ENCODE assay signal across 1 cellular context in the genomic region with DNA sequence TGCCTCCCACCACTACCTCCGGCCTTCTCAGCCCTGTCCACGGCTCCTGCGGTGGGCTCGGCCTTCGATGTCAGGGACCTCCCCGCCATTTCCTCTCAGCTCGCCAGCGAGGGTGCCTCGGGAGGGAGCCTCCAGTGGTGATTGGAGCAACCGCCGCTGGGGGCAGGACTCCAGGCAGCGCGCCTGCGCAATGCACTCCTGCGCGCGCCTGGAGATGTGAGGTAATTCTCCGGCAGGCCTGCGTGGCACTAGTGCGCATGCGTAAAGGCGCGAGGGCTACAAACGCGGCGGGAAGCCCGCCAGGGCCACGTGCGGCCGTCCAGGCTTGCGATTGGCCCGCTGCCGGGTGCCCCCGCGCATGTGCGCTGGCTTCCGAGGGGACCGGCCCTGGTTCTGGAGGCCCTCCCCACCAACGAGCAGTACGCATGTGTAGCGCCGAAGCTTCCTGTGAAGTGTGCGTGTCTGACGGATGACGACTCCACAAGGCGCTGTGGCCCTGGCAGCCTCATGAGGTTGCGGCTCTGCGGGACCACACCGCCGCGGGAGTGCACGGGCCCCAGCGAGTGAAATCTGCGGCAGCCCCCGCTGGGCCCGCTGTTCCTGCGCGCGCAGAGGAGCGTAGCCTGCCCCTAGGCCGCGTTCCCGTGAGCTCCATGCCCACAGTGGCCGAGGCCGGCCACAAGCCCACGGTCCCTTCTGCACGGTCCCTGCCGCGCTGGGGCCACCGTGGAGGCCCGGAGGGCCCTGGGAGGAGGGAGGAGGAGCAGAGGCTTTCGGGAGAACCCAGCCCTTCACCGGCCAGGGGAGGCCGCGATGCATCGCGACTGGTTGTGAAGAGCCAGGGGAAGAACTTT.
TF ChIP-seq lines count a peak whose summit lies in the region.

TSS of gene SYCE1 (minus strand) at position 143 of the 854 bp plus-strand sequence. CDS start at position 89, 54 bp downstream.

TF ChIP-seq in HepG2, 621 proteins besides CTCF, POLR2A, EP300 and RAD21 (continued from another document):
- TF ChIP-seq, protein P1, sequence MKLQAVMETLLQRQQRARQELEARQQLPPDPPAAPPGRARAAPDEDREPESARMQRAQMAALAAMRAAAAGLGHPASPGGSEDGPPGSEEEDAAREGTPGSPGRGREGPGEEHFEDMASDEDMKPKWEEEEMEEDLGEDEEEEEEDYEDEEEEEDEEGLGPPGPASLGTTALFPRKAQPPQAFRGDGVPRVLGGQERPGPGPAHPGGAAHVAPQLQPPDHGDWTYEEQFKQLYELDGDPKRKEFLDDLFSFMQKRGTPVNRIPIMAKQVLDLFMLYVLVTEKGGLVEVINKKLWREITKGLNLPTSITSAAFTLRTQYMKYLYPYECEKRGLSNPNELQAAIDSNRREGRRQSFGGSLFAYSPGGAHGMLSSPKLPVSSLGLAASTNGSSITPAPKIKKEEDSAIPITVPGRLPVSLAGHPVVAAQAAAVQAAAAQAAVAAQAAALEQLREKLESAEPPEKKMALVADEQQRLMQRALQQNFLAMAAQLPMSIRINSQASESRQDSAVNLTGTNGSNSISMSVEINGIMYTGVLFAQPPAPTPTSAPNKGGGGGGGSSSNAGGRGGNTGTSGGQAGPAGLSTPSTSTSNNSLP (IDR thresholded peaks at IDR 0.05; ENCODE audit: low read depth, low read length), result no peak
- no peak for TF ChIP-seq KDM4B (CRISPR knock-in tag; IDR thresholded peaks at IDR 0.05)
- no peak for TF ChIP-seq BATF2 (CRISPR knock-in tag; IDR thresholded peaks at IDR 0.05)
- TF ChIP-seq FOXA1 (IDR thresholded peaks at IDR 0.05), result no peak
- no peak for TF ChIP-seq FOXA1 (CRISPR knock-in tag; IDR thresholded peaks at IDR 0.05)
- TF ChIP-seq, protein P2, sequence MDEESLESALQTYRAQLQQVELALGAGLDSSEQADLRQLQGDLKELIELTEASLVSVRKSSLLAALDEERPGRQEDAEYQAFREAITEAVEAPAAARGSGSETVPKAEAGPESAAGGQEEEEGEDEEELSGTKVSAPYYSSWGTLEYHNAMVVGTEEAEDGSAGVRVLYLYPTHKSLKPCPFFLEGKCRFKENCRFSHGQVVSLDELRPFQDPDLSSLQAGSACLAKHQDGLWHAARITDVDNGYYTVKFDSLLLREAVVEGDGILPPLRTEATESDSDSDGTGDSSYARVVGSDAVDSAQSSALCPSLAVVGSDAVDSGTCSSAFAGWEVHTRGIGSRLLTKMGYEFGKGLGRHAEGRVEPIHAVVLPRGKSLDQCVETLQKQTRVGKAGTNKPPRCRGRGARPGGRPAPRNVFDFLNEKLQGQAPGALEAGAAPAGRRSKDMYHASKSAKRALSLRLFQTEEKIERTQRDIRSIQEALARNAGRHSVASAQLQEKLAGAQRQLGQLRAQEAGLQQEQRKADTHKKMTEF (CRISPR knock-in tag; IDR thresholded peaks at IDR 0.05), result no peak
- no peak for TF ChIP-seq IKZF5 (CRISPR knock-in tag; IDR thresholded peaks at IDR 0.05)
- TF ChIP-seq ZFP37 (CRISPR knock-in tag; IDR thresholded peaks at IDR 0.05; ENCODE audit: borderline replicate concordance), result no peak
- no peak for TF ChIP-seq MZF1 (CRISPR knock-in tag; IDR thresholded peaks at IDR 0.05; ENCODE audit: borderline replicate concordance)
- TF ChIP-seq FOXC1 (CRISPR knock-in tag; IDR thresholded peaks at IDR 0.05; ENCODE audit: borderline replicate concordance), result no peak
- no peak for TF ChIP-seq NPAS2 (CRISPR knock-in tag; IDR thresholded peaks at IDR 0.05; ENCODE audit: borderline replicate concordance)
- TF ChIP-seq ZMAT3 (CRISPR knock-in tag; conservative IDR thresholded peaks at IDR 0.05), result no peak
- TF ChIP-seq RFXANK (CRISPR knock-in tag; IDR thresholded peaks at IDR 0.05), result no peak
- no peak for TF ChIP-seq RARG (CRISPR knock-in tag; IDR thresholded peaks at IDR 0.05; ENCODE audit: low read depth)
- TF ChIP-seq, protein P3, sequence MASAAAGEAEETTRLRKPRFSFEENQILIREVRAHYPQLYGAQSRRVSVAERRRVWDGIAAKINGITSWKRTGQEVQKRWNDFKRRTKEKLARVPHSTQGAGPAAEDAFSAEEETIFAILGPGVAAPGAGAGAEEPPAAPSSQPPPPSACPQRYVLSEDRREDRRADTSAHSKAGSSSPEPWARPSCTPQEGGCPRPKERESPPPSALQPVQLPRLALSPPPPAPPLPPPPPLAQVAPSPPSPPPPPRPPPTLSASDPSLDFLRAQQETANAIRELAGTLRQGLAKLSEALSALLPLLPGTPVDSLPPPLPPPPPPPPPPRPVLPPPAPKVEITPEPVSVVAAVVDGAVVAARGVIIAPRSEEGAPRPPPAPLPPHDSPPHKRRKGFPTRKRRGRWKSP (CRISPR knock-in tag; IDR thresholded peaks at IDR 0.05), result no peak
- no peak for TF ChIP-seq FIP1L1 (IDR thresholded peaks at IDR 0.05; ENCODE audit: borderline replicate concordance, insufficient read depth, low read depth, low read length)
- no peak for TF ChIP-seq ZNF563 (CRISPR knock-in tag; IDR thresholded peaks at IDR 0.05)
